Comparison of ENCODE assay signal across 1 cellular context in genomic region chr12:5587701-5588100, GRCh38.
A peak's percentile ranks its signal among the peaks of the same experiment; 100 is the strongest.
TF ChIP-seq lines count a peak whose summit lies in the region.

No MANE protein-coding gene starts in this region.

TF ChIP-seq in H1, 55 proteins besides CTCF, POLR2A, EP300 and RAD21:
- no peak for TF ChIP-seq SRF (IDR thresholded peaks at IDR 0.05; ENCODE audit: low read depth, low read length)
- peak; percentile 38 for TF ChIP-seq ASH2L (IDR thresholded peaks at IDR 0.05; ENCODE audit: low read length)
TF ChIP-seq in H1: peak in this region for 1.
